ENCODE assay signal across 8 cellular contexts in genomic region chr13:42041684-42042035, GRCh38. TPM values are rescaled to one million over a fixed set of nuclear protein-coding genes. Genes with fewer than 3 reads are reported as not detected.
DNase-seq lines count a peak whose midpoint lies in the region; ATAC-seq and TF ChIP-seq lines count a peak whose summit lies in the region.

No MANE protein-coding gene starts in this region.

- no peak for ATAC-seq in GM19328 (IDR thresholded peaks at IDR 0.05; ENCODE audit: unreplicated experiment)

- H3F3A ChIP-seq in SU-DHL-6 (ENCODE audit: insufficient read depth), result peaks cover 27% of the 10 kb centered on the region

- H3K4me3 ChIP-seq in AG04449 (ENCODE audit: low read depth, low read length), result peak overlapping the region; percentile 78
- peak overlapping the region; percentile 91 for H3K4me3 ChIP-seq in SU-DHL-6 (ENCODE audit: insufficient read depth, low read length, poor library complexity, severe bottlenecking)
- peak overlapping the region; percentile 85 for H3K4me3 ChIP-seq in epithelial cell of proximal tubule (ENCODE audit: low read depth, low read length)

- H4K20me1 ChIP-seq in SU-DHL-6 (ENCODE audit: low read depth, low read length), result peaks cover 5% of the 10 kb centered on the region; the same call in 1 of the 2 replicates

- peaks cover 3% of the 10 kb centered on the region; the same call in 1 of the 2 replicates for H3K79me2 ChIP-seq in SU-DHL-6 (ENCODE audit: insufficient read depth, low read length)

- no peaks in the 10 kb centered on the region for H3K9me3 ChIP-seq in SU-DHL-6 (ENCODE audit: insufficient read depth, low read length)

- peak overlapping the region; percentile 95 for H3K4me2 ChIP-seq in SU-DHL-6 (ENCODE audit: low read depth, low read length, poor library complexity, severe bottlenecking)

- CTCF ChIA-PET in AG04449 (lab: Yijun Ruan, JAX), result interaction anchor here (1.5 to 3.1 kb wide), 3 partner anchors 11 to 373 kb away, joined by 3 to 17 read pairs (median 7); no protein-coding TSS in a partner anchor

- H3K27ac ChIP-seq in SU-DHL-6 (ENCODE audit: low read depth, low read length), result no peak overlapping the region

- no peaks in the 10 kb centered on the region for H3K9me2 ChIP-seq in SU-DHL-6 (replicated peaks; ENCODE audit: insufficient read depth, low read length)

- H2AFZ ChIP-seq in SU-DHL-6 (ENCODE audit: low read depth, low read length, severe bottlenecking), result no peak overlapping the region

- POLR2A ChIA-PET in AG04449 (lab: Yijun Ruan, JAX), result interaction anchor here (1.3 kb wide), 1 partner anchor 126 kb away, joined by 3 read pairs; no protein-coding TSS in a partner anchor

- H3K36me3 ChIP-seq in SU-DHL-6 (ENCODE audit: low read length), result no peaks in the 10 kb centered on the region

- DNase-seq in AG04449 (ENCODE audit: low read depth, low spot score) (no peak), GM10266 (ENCODE audit: extremely low spot score) (peak; percentile 78), HPDE6-E6E7 (ENCODE audit: extremely low spot score) (peak; percentile 9), epithelial cell of proximal tubule (ENCODE audit: low read depth) (no peak), midbrain (lab: John Stamatoyannopoulos, UW) (peak; percentile 23), ureter (ENCODE audit: low spot score) (peak; percentile 70)

- peak; percentile 62 for TF ChIP-seq CTCF in AG04449 (IDR thresholded peaks at IDR 0.05; ENCODE audit: insufficient read depth, low read length, missing control alignments)
- peak; percentile 35 for TF ChIP-seq CTCF in GM10266 (IDR thresholded peaks at IDR 0.05; ENCODE audit: control insufficient read depth, insufficient read depth, low read depth, missing control alignments)
- TF ChIP-seq CTCF in SU-DHL-6 (IDR thresholded peaks at IDR 0.05; ENCODE audit: insufficient read depth, low read length, poor library complexity, severe bottlenecking), result no peak
- peak; percentile 62 for TF ChIP-seq CTCF in epithelial cell of proximal tubule (conservative IDR thresholded peaks at IDR 0.05; ENCODE audit: low read depth, low read length)

- H3K27me3 ChIP-seq in SU-DHL-6 (ENCODE audit: low read length), result no peaks in the 10 kb centered on the region

- peak overlapping the region; percentile 76 for H3K9ac ChIP-seq in SU-DHL-6 (ENCODE audit: low read length)

RNA-seq across cellular contexts. Expression of gene DGKH, which starts 6.8 kb away (rescaled TPM):
- total RNA-seq in epithelial cell of proximal tubule (10.0 and 10.3 TPM in 2 replicates), ureter (77.7 TPM)

Comparison
In these comparisons a context has a peak if more than half of its experiments do, and no peak if none do; other contexts are left out.
1. DNase-seq: peak in GM10266 (single experiment), HPDE6-E6E7 (single experiment), midbrain (single experiment) and ureter (single experiment); none in AG04449 (single experiment) and epithelial cell of proximal tubule (single experiment).
2. Peak in every context shown above with its lines, with median percentiles within 50 percentile points of each other: H3K4me3 ChIP-seq.